ENCODE assay signal across 20 cellular contexts in genomic region chr3:64122476-64122875, GRCh38.
DNase-seq lines count a peak whose midpoint lies in the region; ATAC-seq, FAIRE-seq and TF ChIP-seq lines count a peak whose summit lies in the region.
"Had no signal": no experiment of that assay in that cellular context is flagged by ENCODE, and none has a peak within 500 bp of the region (broad histone marks: within the 10 kb centered on the region; RNA-seq: fewer than 3 reads in every experiment).

No MANE protein-coding gene starts in this region.

- POLR2A ChIA-PET in A549 (lab: Yijun Ruan, JAX): no interaction called here

- H3K27ac ChIP-seq in A549: peak overlapping the region in 1 of 2 experiments; percentile 44; a peak in 1 of 6 replicates
- peak overlapping the region; percentile 2 to 29 for H3K27ac ChIP-seq in breast epithelium
- H3K27ac ChIP-seq in heart right ventricle: no peak overlapping the region
- H3K27ac ChIP-seq in parathyroid adenoma: no peak overlapping the region
- H3K27ac ChIP-seq: BLaER1 treated with 17β-estradiol and CSF1 and Interleukin-3, amounts not matched to agents 10 nM and 100 nM; KMS-11; Peyer's patch had no signal

- H3K27me3 ChIP-seq in breast epithelium: no peaks in the 10 kb centered on the region
- no peaks in the 10 kb centered on the region for H3K27me3 ChIP-seq in heart right ventricle
- no peaks in the 10 kb centered on the region for H3K27me3 ChIP-seq in parathyroid adenoma (ENCODE audit: control insufficient read depth, insufficient read depth, low read length)
- H3K27me3 ChIP-seq: BLaER1 treated with 17β-estradiol and CSF1 and Interleukin-3, amounts not matched to agents 10 nM and 100 nM; Peyer's patch had no signal

- FAIRE-seq in A549 (lab: Jason Lieb, UNC): no peak
- FAIRE-seq: A204.1, G401.6 had no signal

- TF ChIP-seq RAD21 in A549 (conservative IDR thresholded peaks at IDR 0.05 in 1 of 2, IDR thresholded peaks at IDR 0.05 in 1 of 2): no peak

- H3K36me3 ChIP-seq in breast epithelium (no peaks in the 10 kb centered on the region), heart right ventricle (peaks cover 0 to 45% (median 0%) of the 10 kb centered on the region in 9 donors), parathyroid adenoma (ENCODE audit: control insufficient read depth, insufficient read depth, low read length) (no peaks in the 10 kb centered on the region)
- H3K36me3 ChIP-seq: HAP-1, Peyer's patch had no signal

- CTCF ChIA-PET in A549 (lab: Yijun Ruan, JAX): interaction anchor here (1.1 kb wide), 1 partner anchor 24 kb away, joined by 3 read pairs; no protein-coding TSS in a partner anchor

- DNase-seq in A549 (ENCODE audit: low read depth in 1 of 2, low spot score in 1 of 2) (no peak), breast epithelium (ENCODE audit: low spot score in 2 of 2) (peak; percentile 66 to 69), heart right ventricle (peak; percentile 11 to 35), NCI-H82 (lab: John Stamatoyannopoulos, UW) (no peak), DMS153 (lab: John Stamatoyannopoulos, UW) (no peak), Ammon's horn (ENCODE audit: low spot score) (no peak)
- DNase-seq in activated CD4-positive, alpha-beta T cell treated with anti-CD3 and anti-CD28 coated beads, Interleukin-2, amount 50 U/mL, for 48 hours: no peak
- DNase-seq: CD8-positive, alpha-beta T cell; DND-41; NCI-H1417 treated with DMSO at 0.1 percent for 48 hours; NCI-H187 treated with DMSO at 0.1 percent for 48 hours; NCI-H446; NCI-H69; Peyer's patch had no signal

- TF ChIP-seq POLR2A in A549 (IDR thresholded peaks at IDR 0.05; ENCODE audit: low read length) (no peak), breast epithelium (IDR thresholded peaks at IDR 0.05) (no peak)

- intact Hi-C loops in breast epithelium (cut with DNase I; ENCODE audit: low total_unique reads): no loop called here
- intact Hi-C loops in heart right ventricle (cut with DNase I): no loop called here

- no peak for TF ChIP-seq EP300 in A549 (IDR thresholded peaks at IDR 0.05)

- 0 out of 3 replicates have a peak overlapping the region, but pooled peaks have one; percentile 14 for H3K4me2 ChIP-seq in A549
- peak overlapping the region; percentile 95 for H3K4me2 ChIP-seq in parathyroid adenoma (ENCODE audit: low read length)
- H3K4me2 ChIP-seq: BLaER1 treated with 17β-estradiol and CSF1 and Interleukin-3, amounts not matched to agents 10 nM and 100 nM; KMS-11 had no signal

- no peak overlapping the region for H2AFZ ChIP-seq in parathyroid adenoma

- H3K4me1 ChIP-seq in A549 (peaks cover 16% of the 10 kb centered on the region), breast epithelium (peaks cover 0 to 4% of the 10 kb centered on the region in 2 donors), heart right ventricle (peaks cover 0 to 23% (median 11%) of the 10 kb centered on the region in 9 donors), parathyroid adenoma (no peaks in the 10 kb centered on the region)
- H3K4me1 ChIP-seq: BLaER1 treated with 17β-estradiol and CSF1 and Interleukin-3, amounts not matched to agents 10 nM and 100 nM; HAP-1; Peyer's patch had no signal

- no peaks in the 10 kb centered on the region for H3K79me2 ChIP-seq in parathyroid adenoma

- TF ChIP-seq CTCF in A549 (IDR thresholded peaks at IDR 0.05) (no peak), breast epithelium (IDR thresholded peaks at IDR 0.05) (no peak), heart right ventricle (IDR thresholded peaks at IDR 0.05) (no peak), parathyroid adenoma (IDR thresholded peaks at IDR 0.05) (no peak)

- H3K9me3 ChIP-seq in A549 (no peaks in the 10 kb centered on the region), breast epithelium (no peaks in the 10 kb centered on the region), heart right ventricle (peaks cover 0 to 19% (median 0%) of the 10 kb centered on the region in 11 donors), parathyroid adenoma (ENCODE audit: control insufficient read depth, low read length) (no peaks in the 10 kb centered on the region)
- H3K9me3 ChIP-seq: HAP-1, Peyer's patch had no signal

- no peak overlapping the region for H3K4me3 ChIP-seq in A549
- no peak overlapping the region for H3K4me3 ChIP-seq in breast epithelium
- H3K4me3 ChIP-seq in heart right ventricle: no peak overlapping the region
- peak overlapping the region; percentile 68 for H3K4me3 ChIP-seq in parathyroid adenoma (ENCODE audit: low read depth, low read length)
- H3K4me3 ChIP-seq: BLaER1 treated with 17β-estradiol and CSF1 and Interleukin-3, amounts not matched to agents 10 nM and 100 nM; HAP-1; Peyer's patch had no signal

- ATAC-seq in A549 (no peak), heart right ventricle (peak; percentile 71 to 97 (median 82))
- ATAC-seq: CD8-positive, alpha-beta T cell had no signal

- 88% methylated on average over 3 of the region's 3 CpGs for WGBS in A549 (ENCODE audit: missing lambda C conversion rate)
- 30 to 49% methylated on average over 3 of the region's 3 CpGs for WGBS in heart right ventricle, 2 donors

- no peak overlapping the region for H3K9ac ChIP-seq in parathyroid adenoma
- H3K9ac ChIP-seq: BLaER1 treated with 17β-estradiol and CSF1 and Interleukin-3, amounts not matched to agents 10 nM and 100 nM; KMS-11 had no signal

TF ChIP-seq in A549, 52 proteins besides CTCF, POLR2A, EP300 and RAD21:
- TF ChIP-seq PHF8 (IDR thresholded peaks at IDR 0.05; ENCODE audit: borderline replicate concordance, low read depth) (no peak), KDM5A (IDR thresholded peaks at IDR 0.05) (no peak), CBX8 (IDR thresholded peaks at IDR 0.05) (no peak), GATA3 (IDR thresholded peaks at IDR 0.05; ENCODE audit: borderline replicate concordance) (no peak), ZFP36 (IDR thresholded peaks at IDR 0.05; ENCODE audit: borderline replicate concordance, partially characterized antibody) (no peak), EHMT2 (IDR thresholded peaks at IDR 0.05; ENCODE audit: low read depth) (no peak), BCL3 (IDR thresholded peaks at IDR 0.05) (no peak), HDAC2 (IDR thresholded peaks at IDR 0.05) (no peak), FOXS1 (CRISPR knock-in tag; IDR thresholded peaks at IDR 0.05) (no peak), ATOH8 (CRISPR knock-in tag; IDR thresholded peaks at IDR 0.05; ENCODE audit: low read depth) (no peak), ZSCAN20 (CRISPR knock-in tag; IDR thresholded peaks at IDR 0.05) (no peak), REST (IDR thresholded peaks at IDR 0.05) (no peak)

Comparison
In these comparisons a context has a peak if more than half of its experiments do, and no peak if none do; other contexts are left out.
1. ATAC-seq: peak in heart right ventricle (8 of 8); none in A549 (0 of 2).
2. DNase-seq: peak in breast epithelium (2 of 2) and heart right ventricle (2 of 2); none in A549 (0 of 2), activated CD4-positive, alpha-beta T cell treated with anti-CD3 and anti-CD28 coated beads, Interleukin-2, amount 50 U/mL, for 48 hours (0 of 2), NCI-H82 (single experiment), DMS153 (single experiment) and Ammon's horn (single experiment).
3. H3K27ac ChIP-seq: peak in breast epithelium (2 of 2); none in heart right ventricle (0 of 10) and parathyroid adenoma (single experiment).